Comparison of ENCODE assay signal across 19 cellular contexts in genomic region chr6:151060742-151061100, GRCh38.
DNase-seq lines count a peak whose midpoint lies in the region; ATAC-seq and TF ChIP-seq lines count a peak whose summit lies in the region.
"Had no signal": no experiment of that assay in that cellular context is flagged by ENCODE, and none has a peak within 500 bp of the region (broad histone marks: within the 10 kb centered on the region; RNA-seq: fewer than 3 reads in every experiment).

No MANE protein-coding gene starts in this region.

- CTCF ChIA-PET in Panc1 (lab: Charles Lee) = no interaction called here

- H3K27me3 Mint-ChIP-seq in nephron progenitor cell (ENCODE audit: low read depth, poor library complexity) = no peaks in the 10 kb centered on the region
- H3K27me3 Mint-ChIP-seq: activated T-cell treated with anti-CD3 and anti-CD28 coated beads, Interleukin-2, amount 50 U/mL, for 24 hours; dendritic cell treated with granulocyte-macrophage colony-stimulating factor and Interleukin-4, amounts not matched to agents 40 ng/mL and 50 ng/mL, for 4 days; naive thymus-derived CD8-positive, alpha-beta T cell; T-cell had no signal

- no peaks in the 10 kb centered on the region for H3K27me3 ChIP-seq in Panc1 (ENCODE audit: control insufficient read depth, insufficient read depth, low read length)
- H3K27me3 ChIP-seq in esophagus muscularis mucosa = no peaks in the 10 kb centered on the region

- H3K36me3 Mint-ChIP-seq in nephron progenitor cell (ENCODE audit: low read depth) = peaks cover 13% of the 10 kb centered on the region

- H3K27ac Mint-ChIP-seq in nephron progenitor cell = peak overlapping the region; percentile 97
- H3K27ac Mint-ChIP-seq: activated T-cell treated with anti-CD3 and anti-CD28 coated beads, Interleukin-2, amount 50 U/mL, for 24 hours; dendritic cell treated with granulocyte-macrophage colony-stimulating factor and Interleukin-4, amounts not matched to agents 40 ng/mL and 50 ng/mL, for 4 days; naive thymus-derived CD8-positive, alpha-beta T cell; T-cell had no signal

- no peaks in the 10 kb centered on the region for H3K9me3 Mint-ChIP-seq in nephron progenitor cell
- H3K9me3 Mint-ChIP-seq: activated T-cell treated with anti-CD3 and anti-CD28 coated beads, Interleukin-2, amount 50 U/mL, for 24 hours; dendritic cell treated with granulocyte-macrophage colony-stimulating factor and Interleukin-4, amounts not matched to agents 40 ng/mL and 50 ng/mL, for 4 days; naive thymus-derived CD8-positive, alpha-beta T cell; T-cell had no signal

- no peak for TF ChIP-seq EP300 in esophagus muscularis mucosa (IDR thresholded peaks at IDR 0.05)

- intact Hi-C loops in Panc1 (cut with micrococcal nuclease; ENCODE audit: unreplicated experiment) (loop anchor here (10.0 kb wide), 1 partner anchor 264 kb away; no protein-coding TSS in a partner anchor), esophagus muscularis mucosa (cut with DNase I) (no loop called here)

- POLR2A ChIA-PET in Panc1 (lab: Charles Lee) = no interaction called here

- no peak for TF ChIP-seq POLR2A in esophagus muscularis mucosa (IDR thresholded peaks at IDR 0.05; ENCODE audit: low read depth)

- in situ Hi-C loops in Panc1 (cut with HindIII; ENCODE audit: low pct_unique_long_range_greater_than_20kb, low sequenced_read_pairs) = no loop called here

- H3K27ac ChIP-seq in 22Rv1 = peak overlapping the region; percentile 50
- peak overlapping the region; percentile 98 for H3K27ac ChIP-seq in Panc1 (ENCODE audit: low read length)
- no peak overlapping the region for H3K27ac ChIP-seq in esophagus muscularis mucosa (replicated peaks in 1 of 4)
- H3K27ac ChIP-seq: WERI-Rb-1 had no signal

- H3K4me1 ChIP-seq in Panc1 (ENCODE audit: control insufficient read depth, insufficient read depth, low read length) (peaks cover 68% of the 10 kb centered on the region), esophagus muscularis mucosa (peaks cover 5 to 27% (median 13%) of the 10 kb centered on the region in 4 donors)

- H3K4me1 Mint-ChIP-seq in nephron progenitor cell = peaks cover 82% of the 10 kb centered on the region
- H3K4me1 Mint-ChIP-seq: naive thymus-derived CD8-positive, alpha-beta T cell; T-cell had no signal

- H3K4me3 ChIP-seq in Panc1 (ENCODE audit: low read depth in 2 of 2, low read length in 2 of 2) = no peak overlapping the region
- H3K4me3 ChIP-seq in esophagus muscularis mucosa = no peak overlapping the region
- H3K4me3 ChIP-seq: lung had no signal

- H3K36me3 ChIP-seq in Panc1 (ENCODE audit: control insufficient read depth, insufficient read depth, low read length) = no peaks in the 10 kb centered on the region
- H3K36me3 ChIP-seq in esophagus muscularis mucosa = no peaks in the 10 kb centered on the region
- H3K36me3 ChIP-seq: WERI-Rb-1 had no signal

- TF ChIP-seq CTCF in 22Rv1 (IDR thresholded peaks at IDR 0.05) (no peak), Panc1 (IDR thresholded peaks at IDR 0.05) (no peak), esophagus muscularis mucosa (IDR thresholded peaks at IDR 0.05) (no peak), nephron progenitor cell (IDR thresholded peaks at IDR 0.05) (no peak)

- DNase-seq in Panc1 (ENCODE audit: low read depth, low spot score) (no peak), esophagus muscularis mucosa (ENCODE audit: extremely low spot score) (peak; percentile 39), nephron progenitor cell (no peak), NCI-H510A treated with DMSO at 0.1 percent for 48 hours (lab: John Stamatoyannopoulos, UW) (no peak), cortex of kidney (lab: John Stamatoyannopoulos, UW) (no peak)
- DNase-seq: activated CD4-positive, alpha-beta T cell treated with anti-CD3 and anti-CD28 coated beads, Interleukin-2, amount 50 U/mL, for 4 hours; activated naive CD4-positive, alpha-beta T cell treated with anti-CD3 and anti-CD28 coated beads, Interleukin-2, amount 50 U/mL, for 16 hours; activated T-cell treated with anti-CD3 and anti-CD28 coated beads, Interleukin-2, amount 50 U/mL, for 24 hours; DMS79; naive thymus-derived CD8-positive, alpha-beta T cell; NCI-H1436 treated with DMSO at 0.1 percent for 48 hours; stimulated activated naive CD4-positive, alpha-beta T cell treated with Interleukin-2 at 50 U/mL for 16 hours; T-cell; WERI-Rb-1 had no signal

- peak overlapping the region; percentile 56 for H3K4me3 Mint-ChIP-seq in nephron progenitor cell
- H3K4me3 Mint-ChIP-seq: activated T-cell treated with anti-CD3 and anti-CD28 coated beads, Interleukin-2, amount 50 U/mL, for 24 hours; dendritic cell treated with granulocyte-macrophage colony-stimulating factor and Interleukin-4, amounts not matched to agents 40 ng/mL and 50 ng/mL, for 4 days; naive thymus-derived CD8-positive, alpha-beta T cell; T-cell had no signal

- H3K9me3 ChIP-seq in Panc1 (ENCODE audit: control insufficient read depth, insufficient read depth, low read depth, low read length) = no peaks in the 10 kb centered on the region
- no peaks in the 10 kb centered on the region for H3K9me3 ChIP-seq in esophagus muscularis mucosa

- ATAC-seq in Panc1 (no peak; the same call in 1 of the 2 replicates), HG02610 (IDR thresholded peaks at IDR 0.05; ENCODE audit: unreplicated experiment) (no peak), GM18520 (IDR thresholded peaks at IDR 0.05; ENCODE audit: unreplicated experiment) (no peak)
- ATAC-seq: naive thymus-derived CD8-positive, alpha-beta T cell; T-cell had no signal

- 85% methylated on average over 5 of the region's 5 CpGs for whole genome bisulfite sequencing in esophagus muscularis mucosa

- BruUV-seq in Panc1 (replicated peaks; lab: Mats Ljungman, UMichigan) = TSS peak; percentile 67

Comparison
In these comparisons a context has a peak if more than half of its experiments do, and no peak if none do; other contexts are left out.
1. H3K27ac ChIP-seq: peak in 22Rv1 (single experiment) and Panc1 (single experiment); none in esophagus muscularis mucosa (0 of 4).